10 cellular contexts compared by ENCODE assay signal in the genomic region with DNA sequence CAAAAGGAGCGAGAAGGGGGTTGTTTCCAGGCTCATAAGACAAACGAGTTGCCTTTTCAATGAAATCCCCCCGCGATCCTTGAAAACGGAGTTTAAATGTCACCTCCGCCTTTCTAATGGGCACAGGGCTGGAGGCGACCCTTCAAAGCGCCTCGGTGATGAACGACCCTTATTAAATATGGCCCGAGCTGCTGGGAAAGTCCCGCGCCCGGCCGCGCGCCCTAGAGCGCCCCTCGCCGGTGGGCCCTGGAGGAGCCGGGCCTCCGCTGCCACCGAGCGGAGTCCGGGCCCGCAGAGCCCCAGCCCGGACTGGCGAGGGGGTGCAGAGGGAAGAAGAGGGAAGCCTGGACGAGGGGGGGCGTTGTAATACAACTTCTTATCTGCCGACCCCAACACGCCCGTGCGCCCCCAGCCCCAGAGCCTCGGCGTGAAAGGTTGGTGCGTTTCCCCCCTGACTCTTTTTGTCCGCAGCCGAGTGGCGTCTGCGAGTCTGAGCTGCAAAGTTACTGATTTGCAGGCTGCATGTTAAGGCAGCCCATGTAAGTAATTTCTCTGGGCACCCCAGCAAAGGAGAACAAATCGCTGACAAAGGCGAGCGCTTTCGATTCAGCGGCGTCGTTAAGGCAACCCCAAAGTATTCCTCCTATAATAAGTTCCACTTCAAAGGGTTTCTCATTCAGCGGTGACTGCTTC. TPM values are rescaled to one million over a fixed set of nuclear protein-coding genes. Genes with fewer than 3 reads are reported as not detected.
DNase-seq lines count a peak whose midpoint lies in the region; ATAC-seq and TF ChIP-seq lines count a peak whose summit lies in the region.
"Had no signal": no experiment of that assay in that cellular context is flagged by ENCODE, and none has a peak within 500 bp of the region (broad histone marks: within the 10 kb centered on the region; RNA-seq: fewer than 3 reads in every experiment).

No MANE protein-coding gene starts in this region.

- H3K4me1 Mint-ChIP-seq in activated T-helper 1 cell treated with anti-CD3 and anti-CD28 coated beads, Interleukin-12 subunit alpha, Interleukin-12 subunit beta, Interleukin-2, Interleukin-4 antibody, amounts not matched to agents 30 ng/mL and 10 ng/mL and 1 ng/mL, durations not matched to agents 14 hours and 24 hours and 36 hours (ENCODE audit: low read depth): peaks cover 5% of the 10 kb centered on the region

- TF ChIP-seq POLR2A in stomach (IDR thresholded peaks at IDR 0.05): no peak

- H3K9me3 Mint-ChIP-seq in activated T-helper 1 cell treated with anti-CD3 and anti-CD28 coated beads, Interleukin-12 subunit alpha, Interleukin-12 subunit beta, Interleukin-2, Interleukin-4 antibody, amounts not matched to agents 30 ng/mL and 10 ng/mL and 1 ng/mL, durations not matched to agents 14 hours and 24 hours and 36 hours: no peaks in the 10 kb centered on the region

- H3K4me3 ChIP-seq in iPS-18c (ENCODE audit: insufficient read depth, low read depth, low read length): peak overlapping the region; percentile 37
- peak overlapping the region in 3 of 4 donors; percentile 0 to 41 (median 10) for H3K4me3 ChIP-seq in stomach

- peak; percentile 64 for DNase-seq in activated effector memory CD4-positive, alpha-beta T cell treated with anti-CD3 and anti-CD28 coated beads, Interleukin-2, amount 50 U/mL, for 16 hours
- DNase-seq in activated effector memory CD4-positive, alpha-beta T cell treated with Interleukin-2 at 50 U/mL for 16 hours: no peak
- DNase-seq in activated T-helper 1 cell treated with anti-CD3 and anti-CD28 coated beads, Interleukin-12 subunit alpha, Interleukin-12 subunit beta, Interleukin-2, Interleukin-4 antibody, amounts not matched to agents 30 ng/mL and 10 ng/mL and 1 ng/mL, durations not matched to agents 14 hours and 24 hours and 36 hours (ENCODE audit: low spot score): no peak
- DNase-seq in stomach (peak; percentile 24), OCI-M1 (lab: John Stamatoyannopoulos, UW) (no peak)
- DNase-seq: adrenal gland had no signal

- H3K36me3 Mint-ChIP-seq in activated T-helper 1 cell treated with anti-CD3 and anti-CD28 coated beads, Interleukin-12 subunit alpha, Interleukin-12 subunit beta, Interleukin-2, Interleukin-4 antibody, amounts not matched to agents 30 ng/mL and 10 ng/mL and 1 ng/mL, durations not matched to agents 14 hours and 24 hours and 36 hours (ENCODE audit: low read depth): no peaks in the 10 kb centered on the region

- no peak for TF ChIP-seq CTCF in stomach (IDR thresholded peaks at IDR 0.05)

- peak overlapping the region; percentile 43 for H3K27ac Mint-ChIP-seq in activated T-helper 1 cell treated with anti-CD3 and anti-CD28 coated beads, Interleukin-12 subunit alpha, Interleukin-12 subunit beta, Interleukin-2, Interleukin-4 antibody, amounts not matched to agents 30 ng/mL and 10 ng/mL and 1 ng/mL, durations not matched to agents 14 hours and 24 hours and 36 hours

- 5 to 9% (median 6%) methylated on average over 26 to 49 of the region's 49 CpGs for whole genome bisulfite sequencing in stomach, 5 donors

- intact Hi-C loops in activated T-helper 1 cell treated with anti-CD3 and anti-CD28 coated beads, Interleukin-12 subunit alpha, Interleukin-12 subunit beta, Interleukin-2, Interleukin-4 antibody, amounts not matched to agents 30 ng/mL and 10 ng/mL and 1 ng/mL, durations not matched to agents 14 hours and 24 hours and 36 hours (cut with micrococcal nuclease): loop anchor here (2.0 to 10.0 kb wide), 4 partner anchors 25 to 1455 kb away; a partner anchor contains a TSS
- intact Hi-C loops in stomach (cut with DNase I; ENCODE audit: low total_unique reads): no loop called here

- H3K9me3 ChIP-seq in iPS-18c (ENCODE audit: control insufficient read depth, insufficient read depth, low read length): no peaks in the 10 kb centered on the region
- H3K9me3 ChIP-seq in stomach: peaks cover 0 to 18% (median 4%) of the 10 kb centered on the region in 4 donors
- H3K9me3 ChIP-seq: adrenal gland had no signal

- H3K27me3 ChIP-seq in stomach: peaks cover 52 to 100% (median 89%) of the 10 kb centered on the region in 3 donors

- no peak overlapping the region for H3K27ac ChIP-seq in stomach
- H3K27ac ChIP-seq: adrenal gland had no signal

- peaks cover 28 to 44% (median 35%) of the 10 kb centered on the region in 4 donors for H3K4me1 ChIP-seq in stomach

- no peak for ATAC-seq in GM21381 (IDR thresholded peaks at IDR 0.05; ENCODE audit: unreplicated experiment)
- ATAC-seq in HG02973 (IDR thresholded peaks at IDR 0.05; ENCODE audit: unreplicated experiment): no peak
- ATAC-seq: Right ventricle myocardium inferior had no signal

- TF ChIP-seq EP300 in stomach (IDR thresholded peaks at IDR 0.05): no peak

- H3K36me3 ChIP-seq in stomach: no peaks in the 10 kb centered on the region
- H3K36me3 ChIP-seq: adrenal gland had no signal

- H3K4me3 Mint-ChIP-seq in activated T-helper 1 cell treated with anti-CD3 and anti-CD28 coated beads, Interleukin-12 subunit alpha, Interleukin-12 subunit beta, Interleukin-2, Interleukin-4 antibody, amounts not matched to agents 30 ng/mL and 10 ng/mL and 1 ng/mL, durations not matched to agents 14 hours and 24 hours and 36 hours: no peak overlapping the region

- peaks cover 76% of the 10 kb centered on the region for H3K27me3 Mint-ChIP-seq in activated T-helper 1 cell treated with anti-CD3 and anti-CD28 coated beads, Interleukin-12 subunit alpha, Interleukin-12 subunit beta, Interleukin-2, Interleukin-4 antibody, amounts not matched to agents 30 ng/mL and 10 ng/mL and 1 ng/mL, durations not matched to agents 14 hours and 24 hours and 36 hours (ENCODE audit: insufficient read depth)

RNA-seq across cellular contexts. Expression of a gene that starts 11.9 kb away (rescaled TPM):
- not detected in 2 replicates for total RNA-seq in activated T-helper 1 cell treated with anti-CD3 and anti-CD28 coated beads, Interleukin-12 subunit alpha, Interleukin-12 subunit beta, Interleukin-2, Interleukin-4 antibody, amounts not matched to agents 30 ng/mL and 10 ng/mL and 1 ng/mL, durations not matched to agents 14 hours and 24 hours and 36 hours
- not detected for total RNA-seq in stomach
- not detected for polyA plus RNA-seq in stomach
- total RNA-seq: Right ventricle myocardium inferior had no signal
- polyA plus RNA-seq: adrenal gland had no signal

RNA-seq across cellular contexts. Expression of a gene that starts 21.9 kb away (rescaled TPM):
- total RNA-seq in activated T-helper 1 cell treated with anti-CD3 and anti-CD28 coated beads, Interleukin-12 subunit alpha, Interleukin-12 subunit beta, Interleukin-2, Interleukin-4 antibody, amounts not matched to agents 30 ng/mL and 10 ng/mL and 1 ng/mL, durations not matched to agents 14 hours and 24 hours and 36 hours: 0.08 and 0.10 TPM in 2 replicates
- total RNA-seq in stomach: not detected
- polyA plus RNA-seq in stomach: not detected
- total RNA-seq: Right ventricle myocardium inferior had no signal
- polyA plus RNA-seq: adrenal gland had no signal

Comparison
In these comparisons a context has a peak if more than half of its experiments do, and no peak if none do; other contexts are left out.
1. DNase-seq: peak in activated effector memory CD4-positive, alpha-beta T cell treated with anti-CD3 and anti-CD28 coated beads, Interleukin-2, amount 50 U/mL, for 16 hours (single experiment) and stomach (single experiment); none in activated effector memory CD4-positive, alpha-beta T cell treated with Interleukin-2 at 50 U/mL for 16 hours (single experiment), activated T-helper 1 cell treated with anti-CD3 and anti-CD28 coated beads, Interleukin-12 subunit alpha, Interleukin-12 subunit beta, Interleukin-2, Interleukin-4 antibody, amounts not matched to agents 30 ng/mL and 10 ng/mL and 1 ng/mL, durations not matched to agents 14 hours and 24 hours and 36 hours (single experiment) and OCI-M1 (single experiment).